Comparison of ENCODE assay signal across 9 cellular contexts in genomic region chr5:88889165-88890069, GRCh38. TPM values are rescaled to one million over a fixed set of nuclear protein-coding genes. Genes with fewer than 3 reads are reported as not detected.
A peak's percentile ranks its signal among the peaks of the same experiment; 100 is the strongest.
DNase-seq lines count a peak whose midpoint lies in the region; FAIRE-seq and TF ChIP-seq lines count a peak whose summit lies in the region.
"Had no signal": no experiment of that assay in that cellular context is flagged by ENCODE, and none has a peak within 500 bp of the region (broad histone marks: within the 10 kb centered on the region; RNA-seq: fewer than 3 reads in every experiment).

No MANE protein-coding gene starts in this region.

- H3K4ac ChIP-seq in H1 (replicated peaks; ENCODE audit: insufficient read length, low read depth, low read length): no peak overlapping the region

- TF ChIP-seq CTCF in GM12865 (IDR thresholded peaks at IDR 0.05; ENCODE audit: insufficient read depth, low read depth, low read length, missing control alignments): no peak
- no peak for TF ChIP-seq CTCF in OCI-LY3 (IDR thresholded peaks at IDR 0.05; ENCODE audit: low read depth, low read length)
- no peak for TF ChIP-seq CTCF in H1 (IDR thresholded peaks at IDR 0.05; ENCODE audit: control extremely low read depth in 1 of 3, insufficient read depth in 1 of 3, low read depth in 1 of 3, low read length in 3 of 3)
- no peak for TF ChIP-seq CTCF in transverse colon (IDR thresholded peaks at IDR 0.05)

- H3K27me3 ChIP-seq in OCI-LY3 (ENCODE audit: low read depth, low read length): 0 out of 2 replicates have a peak, but pooled peaks cover 2% of the 10 kb centered on the region
- peaks cover 0 to 31% (median 9%) of the 10 kb centered on the region in 4 experiments; a peak in 6 of 7 replicates for H3K27me3 ChIP-seq in H1 (replicated peaks in 1 of 4; ENCODE audit: control insufficient read depth in 3 of 4, extremely low read depth in 1 of 4, insufficient read depth in 3 of 4, low read length in 3 of 4)
- no peaks in the 10 kb centered on the region for H3K27me3 ChIP-seq in transverse colon

- H3K9me3 ChIP-seq in OCI-LY3 (ENCODE audit: insufficient read depth, low read length) (no peaks in the 10 kb centered on the region), H1 (ENCODE audit: insufficient read depth in 2 of 2, low read depth in 1 of 2, low read length in 1 of 2) (no peaks in the 10 kb centered on the region), transverse colon (no peaks in the 10 kb centered on the region)

- H2BK15ac ChIP-seq in H1 (ENCODE audit: low read length): peak overlapping the region; percentile 54; the same call in 1 of the 2 replicates

- peak overlapping the region; percentile 89 for H4K8ac ChIP-seq in H1 (ENCODE audit: extremely low read depth, insufficient read depth, low read length)

- peak overlapping the region; percentile 94 for H3K4me3 ChIP-seq in GM12865 (ENCODE audit: low read depth, low read length)
- H3K4me3 ChIP-seq in OCI-LY3 (ENCODE audit: low read length): peak overlapping the region; percentile 91
- H3K4me3 ChIP-seq in H1 (ENCODE audit: extremely low read depth in 1 of 4, insufficient read depth in 2 of 4, low read depth in 3 of 4, low read length in 4 of 4): peak overlapping the region; percentile 58 to 76 (median 70)
- peak overlapping the region; percentile 25 to 51 (median 37) for H3K4me3 ChIP-seq in transverse colon
- H3K4me3 ChIP-seq: SK-N-MC had no signal

- peak overlapping the region; percentile 30; the same call in 1 of the 2 replicates for H2BK5ac ChIP-seq in H1 (ENCODE audit: low read depth, low read length)

- H2AK5ac ChIP-seq in H1 (ENCODE audit: low read depth, low read length): no peak overlapping the region; the same call in 1 of the 2 replicates

- H4K20me1 ChIP-seq in OCI-LY3 (ENCODE audit: insufficient read depth, low read length) (no peaks in the 10 kb centered on the region), H1 (replicated peaks in 1 of 2; ENCODE audit: control insufficient read depth in 1 of 2, insufficient read depth in 2 of 2, low read length in 2 of 2) (no peaks in the 10 kb centered on the region)

- CTCF ChIA-PET in H1 (lab: Charles Lee; ENCODE audit: partially characterized antibody): interaction anchor here (1.0 to 2.6 kb wide), 3 partner anchors 46 to 161 kb away, joined by 3 to 9 read pairs (median 5); no protein-coding TSS in a partner anchor

- TF ChIP-seq EP300 in H1 (IDR thresholded peaks at IDR 0.05; ENCODE audit: borderline replicate concordance in 1 of 2, low read depth in 2 of 2, low read length in 2 of 2) (no peak), transverse colon (IDR thresholded peaks at IDR 0.05; ENCODE audit: low read depth) (no peak)

- no peaks in the 10 kb centered on the region for H3K79me1 ChIP-seq in H1 (ENCODE audit: low read depth, low read length)

- H2BK120ac ChIP-seq in H1 (replicated peaks; ENCODE audit: low read depth, low read length): no peak overlapping the region

- DNase-seq in GM12865 (ENCODE audit: low read depth) (peak; percentile 86), HCEC 1CT (peak; percentile 42), H1 (ENCODE audit: low read depth in 1 of 2, low spot score in 2 of 2) (peak in 1 of 2 experiments; percentile 67), mesenteric fat pad (ENCODE audit: low spot score) (peak; percentile 88), transverse colon (peak; percentile 62)
- DNase-seq in effector CD4-positive, alpha-beta T cell: no peak
- DNase-seq in stimulated activated naive CD4-positive, alpha-beta T cell (lab: John Stamatoyannopoulos, UW): no peak

- no peak overlapping the region for H4K5ac ChIP-seq in H1 (ENCODE audit: insufficient read length, low read depth, low read length)

- H3K4me2 ChIP-seq in OCI-LY3 (ENCODE audit: low read length): peak overlapping the region; percentile 83
- peak overlapping the region; percentile 82 to 92 for H3K4me2 ChIP-seq in H1 (ENCODE audit: insufficient read depth in 1 of 2, low read depth in 2 of 2, low read length in 2 of 2)

- H3K23ac ChIP-seq in H1 (ENCODE audit: insufficient read length): no peak overlapping the region

- 5% methylated on average over 41 of the region's 50 CpGs; no CpG with 5 or more reads in 1 of the 2 experiments for WGBS in H1 (ENCODE audit: extremely low coverage in 1 of 2, insufficient coverage in 1 of 2, insufficient read length in 1 of 2, insufficient replicate concordance in 2 of 2, low coverage in 1 of 2, low lambda C conversion rate in 2 of 2, missing lambda C conversion rate in 1 of 2), 2 experiments
- 8 to 25% methylated on average over 2 to 50 of the region's 50 CpGs for WGBS in transverse colon (ENCODE audit: low coverage in 1 of 2), 2 donors

- H3K56ac ChIP-seq in H1 (replicated peaks; ENCODE audit: insufficient read length, low read depth, low read length): peak overlapping the region; percentile 33

- FAIRE-seq in H1 (lab: Jason Lieb, UNC): no peak

- POLR2A ChIA-PET in H1 (lab: Charles Lee; ENCODE audit: partially characterized antibody): interaction anchor here (0.6 to 1.0 kb wide), 4 partner anchors 63 to 416 kb away, joined by 3 to 4 read pairs (median 3); no protein-coding TSS in a partner anchor

- H4K91ac ChIP-seq in H1 (replicated peaks; ENCODE audit: insufficient read length, low read length): peak overlapping the region; percentile 98

- peaks cover 7% of the 10 kb centered on the region; the same call in 1 of the 2 replicates for H3K23me2 ChIP-seq in H1 (ENCODE audit: low read depth, low read length)

- H3K9ac ChIP-seq in OCI-LY3 (ENCODE audit: low read length) (peak overlapping the region; percentile 81), H1 (replicated peaks in 1 of 4; ENCODE audit: extremely low read depth in 1 of 4, low read depth in 3 of 4, low read length in 3 of 4) (peak overlapping the region; percentile 25 to 39 (median 34); a peak in 3 of 7 replicates)

- H2BK20ac ChIP-seq in H1 (ENCODE audit: low read length): no peak overlapping the region; the same call in 1 of the 2 replicates

- TF ChIP-seq POLR2A in H1 (IDR thresholded peaks at IDR 0.05; ENCODE audit: control extremely low read depth in 1 of 2, low read depth in 2 of 2, low read length in 2 of 2) (no peak; a peak in 1 of 3 replicates), transverse colon (IDR thresholded peaks at IDR 0.05) (no peak)

- in situ Hi-C loops in transverse colon (cut with MboI; ENCODE audit: low pct_ligation_motif_present in 1 of 4, low pct_unique_long_range_greater_than_20kb in 1 of 4, low sequenced_read_pairs in 3 of 4): loop anchor here in 2 of 4 donors (10.0 to 25.0 kb wide), 2 partner anchors 152 to 155 kb away; no protein-coding TSS in a partner anchor

- H3K14ac ChIP-seq in H1 (ENCODE audit: insufficient read length): no peak overlapping the region

- H2BK12ac ChIP-seq in H1 (ENCODE audit: low read depth, low read length): peak overlapping the region; percentile 82

- TF ChIP-seq RAD21 in H1 (IDR thresholded peaks at IDR 0.05 in 1 of 2, conservative IDR thresholded peaks at IDR 0.05 in 1 of 2; ENCODE audit: low read depth in 2 of 2, low read length in 2 of 2): peak in 1 of 2 experiments; percentile 1; a peak in 1 of 4 replicates

- H3K27ac ChIP-seq in OCI-LY3 (ENCODE audit: low read length) (peak overlapping the region; percentile 32), H1 (ENCODE audit: low read depth, low read length) (no peak overlapping the region), transverse colon (peak overlapping the region; percentile 83 to 89 (median 89))
- H3K27ac ChIP-seq: SK-N-MC had no signal

- H3K36me3 ChIP-seq in OCI-LY3 (replicated peaks; ENCODE audit: low read depth, low read length) (no peaks in the 10 kb centered on the region), H1 (ENCODE audit: control insufficient read depth in 2 of 4, insufficient read depth in 4 of 4, low read length in 3 of 4) (no peaks in the 10 kb centered on the region), transverse colon (no peaks in the 10 kb centered on the region)

- intact Hi-C loops in transverse colon (cut with DNase I; ENCODE audit: low total_unique reads): loop anchor here (10.0 kb wide), 1 partner anchor 55 kb away; no protein-coding TSS in a partner anchor

- H3K79me2 ChIP-seq in OCI-LY3 (ENCODE audit: low read length) (0 out of 2 replicates have a peak, but pooled peaks cover 1% of the 10 kb centered on the region), H1 (ENCODE audit: control insufficient read depth in 1 of 2, insufficient read depth in 2 of 2, low read length in 2 of 2) (no peaks in the 10 kb centered on the region)

- H3K4me1 ChIP-seq in OCI-LY3 (ENCODE audit: low read length) (peaks cover 26% of the 10 kb centered on the region), H1 (replicated peaks in 1 of 4; ENCODE audit: control insufficient read depth in 3 of 4, insufficient read depth in 4 of 4, low read length in 3 of 4) (peaks cover 0 to 2% (median 0%) of the 10 kb centered on the region in 4 experiments; a peak in 1 of 7 replicates), transverse colon (peaks cover 0 to 34% (median 0%) of the 10 kb centered on the region in 4 donors)

- H2AFZ ChIP-seq in OCI-LY3 (ENCODE audit: low read depth, low read length) (peak overlapping the region; percentile 56), H1 (ENCODE audit: low read length) (peak overlapping the region; percentile 92)

- H3K18ac ChIP-seq in H1 (ENCODE audit: extremely low read depth, low read length): peak overlapping the region; percentile 64

TF ChIP-seq in H1, 55 proteins besides CTCF, POLR2A, EP300 and RAD21 (continues in another document):
- TF ChIP-seq ASH2L (IDR thresholded peaks at IDR 0.05; ENCODE audit: low read length) (peak; percentile 86), MAFK (IDR thresholded peaks at IDR 0.05; ENCODE audit: low read depth, low read length) (no peak), TAF7 (optimal IDR thresholded peaks at IDR 0.05; ENCODE audit: borderline replicate concordance, low read depth, low read length) (no peak), HDAC6 (IDR thresholded peaks at IDR 0.05; ENCODE audit: low read depth, low read length) (no peak), CBX8 (IDR thresholded peaks at IDR 0.05; ENCODE audit: borderline replicate concordance, low read depth, low read length) (no peak), CREB1 (IDR thresholded peaks at IDR 0.05) (no peak)

RNA-seq across cellular contexts. Expression of gene MEF2C, which starts 6.4 kb away (rescaled TPM):
- total RNA-seq in H1 (2021; fragmentation: NEBNext Ultra II Directional; extraction: Animal tissue kit (Norgen Biotek cat#: 25700)): 0.99 and 1.4 TPM in 2 replicates
- polyA plus RNA-seq in H1 (2011; rRNA removed): 0.59 and 0.75 TPM in 2 replicates
- 0.22 TPM for polyA plus RNA-seq in H1 (2011; cell fraction: cytosol; rRNA removed)
- polyA plus RNA-seq in H1 (2011; cell fraction: nucleus; rRNA removed): 1.0 TPM
- 0.35 to 1.3 TPM (median 1.0 TPM) in 4 replicates for polyA plus RNA-seq in H1 (2012, experiment 1 of 2)
- polyA plus RNA-seq in H1 (2012, experiment 2 of 2): not detected
- 1.1 TPM for polyA plus RNA-seq in H1 (2013, experiment 1 of 2)
- polyA plus RNA-seq in H1 (2013, experiment 2 of 2): 0.87 TPM
- 1.4 and 2.0 TPM in 2 replicates for polyA minus RNA-seq in H1 (2011; rRNA and poly(A)+ RNA removed)
- not detected for polyA minus RNA-seq in H1 (2011; cell fraction: cytosol; rRNA and poly(A)+ RNA removed)
- 4.0 TPM for polyA minus RNA-seq in H1 (2011; cell fraction: nucleus; rRNA and poly(A)+ RNA removed)
- 62.2 TPM for total RNA-seq in mesenteric fat pad
- total RNA-seq in transverse colon: 10 to 100 TPM; 17.3 to 58.0 (median 23.5) TPM

Comparison
In these comparisons a context has a peak if more than half of its experiments do, and no peak if none do; other contexts are left out.
1. DNase-seq: peak in GM12865 (single experiment), HCEC 1CT (single experiment), mesenteric fat pad (single experiment) and transverse colon (single experiment); none in effector CD4-positive, alpha-beta T cell (single experiment) and stimulated activated naive CD4-positive, alpha-beta T cell (0 of 6).
2. H3K4me3 ChIP-seq: peak in every context shown above with its lines; median percentile 94 in GM12865; 91 in OCI-LY3; 70 in H1; 37 in transverse colon.